1 cellular context compared by ENCODE assay signal in the genomic region with DNA sequence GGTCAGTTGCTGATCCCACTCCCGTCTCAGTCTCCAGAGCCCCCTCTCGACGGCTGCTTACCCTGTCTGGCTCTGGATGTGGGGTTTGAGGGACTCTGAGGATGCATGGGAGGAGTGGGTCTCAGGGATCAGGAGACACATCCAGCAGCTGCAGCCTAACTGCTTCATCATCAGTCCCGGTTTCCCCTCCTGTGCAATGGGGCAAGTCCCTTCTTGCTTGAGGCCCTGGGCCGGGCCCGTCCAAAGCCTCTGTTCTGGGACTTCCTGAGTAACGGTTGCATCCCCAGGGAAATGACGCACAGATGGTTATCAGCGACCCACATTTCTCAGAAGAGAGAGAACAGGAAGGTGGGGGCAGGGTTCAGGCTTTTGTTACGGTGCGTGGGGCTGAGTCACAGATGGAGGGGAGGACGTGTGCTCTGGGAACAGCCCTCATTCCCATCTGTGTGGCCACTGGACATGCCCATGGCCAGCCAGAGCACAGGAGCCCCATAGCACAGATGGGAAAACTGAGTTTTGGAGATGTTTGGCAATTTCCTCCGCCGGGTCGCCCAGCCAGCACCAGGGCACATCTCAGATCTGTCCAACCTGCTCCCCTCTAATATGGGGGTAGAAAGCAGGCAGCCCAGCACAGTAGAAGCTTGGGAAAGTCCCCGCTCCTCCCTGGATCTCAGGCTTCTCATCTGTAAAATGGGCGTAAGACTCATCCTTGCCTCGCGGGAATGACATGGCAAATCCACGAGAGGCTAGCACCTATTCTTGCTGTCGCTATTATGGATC.
TF ChIP-seq lines count a peak whose summit lies in the region.

No MANE protein-coding gene starts in this region.

TF ChIP-seq in K562, 482 proteins besides CTCF, POLR2A, EP300 and RAD21 (continued from another document and continues in another):
- TF ChIP-seq, protein P1, sequence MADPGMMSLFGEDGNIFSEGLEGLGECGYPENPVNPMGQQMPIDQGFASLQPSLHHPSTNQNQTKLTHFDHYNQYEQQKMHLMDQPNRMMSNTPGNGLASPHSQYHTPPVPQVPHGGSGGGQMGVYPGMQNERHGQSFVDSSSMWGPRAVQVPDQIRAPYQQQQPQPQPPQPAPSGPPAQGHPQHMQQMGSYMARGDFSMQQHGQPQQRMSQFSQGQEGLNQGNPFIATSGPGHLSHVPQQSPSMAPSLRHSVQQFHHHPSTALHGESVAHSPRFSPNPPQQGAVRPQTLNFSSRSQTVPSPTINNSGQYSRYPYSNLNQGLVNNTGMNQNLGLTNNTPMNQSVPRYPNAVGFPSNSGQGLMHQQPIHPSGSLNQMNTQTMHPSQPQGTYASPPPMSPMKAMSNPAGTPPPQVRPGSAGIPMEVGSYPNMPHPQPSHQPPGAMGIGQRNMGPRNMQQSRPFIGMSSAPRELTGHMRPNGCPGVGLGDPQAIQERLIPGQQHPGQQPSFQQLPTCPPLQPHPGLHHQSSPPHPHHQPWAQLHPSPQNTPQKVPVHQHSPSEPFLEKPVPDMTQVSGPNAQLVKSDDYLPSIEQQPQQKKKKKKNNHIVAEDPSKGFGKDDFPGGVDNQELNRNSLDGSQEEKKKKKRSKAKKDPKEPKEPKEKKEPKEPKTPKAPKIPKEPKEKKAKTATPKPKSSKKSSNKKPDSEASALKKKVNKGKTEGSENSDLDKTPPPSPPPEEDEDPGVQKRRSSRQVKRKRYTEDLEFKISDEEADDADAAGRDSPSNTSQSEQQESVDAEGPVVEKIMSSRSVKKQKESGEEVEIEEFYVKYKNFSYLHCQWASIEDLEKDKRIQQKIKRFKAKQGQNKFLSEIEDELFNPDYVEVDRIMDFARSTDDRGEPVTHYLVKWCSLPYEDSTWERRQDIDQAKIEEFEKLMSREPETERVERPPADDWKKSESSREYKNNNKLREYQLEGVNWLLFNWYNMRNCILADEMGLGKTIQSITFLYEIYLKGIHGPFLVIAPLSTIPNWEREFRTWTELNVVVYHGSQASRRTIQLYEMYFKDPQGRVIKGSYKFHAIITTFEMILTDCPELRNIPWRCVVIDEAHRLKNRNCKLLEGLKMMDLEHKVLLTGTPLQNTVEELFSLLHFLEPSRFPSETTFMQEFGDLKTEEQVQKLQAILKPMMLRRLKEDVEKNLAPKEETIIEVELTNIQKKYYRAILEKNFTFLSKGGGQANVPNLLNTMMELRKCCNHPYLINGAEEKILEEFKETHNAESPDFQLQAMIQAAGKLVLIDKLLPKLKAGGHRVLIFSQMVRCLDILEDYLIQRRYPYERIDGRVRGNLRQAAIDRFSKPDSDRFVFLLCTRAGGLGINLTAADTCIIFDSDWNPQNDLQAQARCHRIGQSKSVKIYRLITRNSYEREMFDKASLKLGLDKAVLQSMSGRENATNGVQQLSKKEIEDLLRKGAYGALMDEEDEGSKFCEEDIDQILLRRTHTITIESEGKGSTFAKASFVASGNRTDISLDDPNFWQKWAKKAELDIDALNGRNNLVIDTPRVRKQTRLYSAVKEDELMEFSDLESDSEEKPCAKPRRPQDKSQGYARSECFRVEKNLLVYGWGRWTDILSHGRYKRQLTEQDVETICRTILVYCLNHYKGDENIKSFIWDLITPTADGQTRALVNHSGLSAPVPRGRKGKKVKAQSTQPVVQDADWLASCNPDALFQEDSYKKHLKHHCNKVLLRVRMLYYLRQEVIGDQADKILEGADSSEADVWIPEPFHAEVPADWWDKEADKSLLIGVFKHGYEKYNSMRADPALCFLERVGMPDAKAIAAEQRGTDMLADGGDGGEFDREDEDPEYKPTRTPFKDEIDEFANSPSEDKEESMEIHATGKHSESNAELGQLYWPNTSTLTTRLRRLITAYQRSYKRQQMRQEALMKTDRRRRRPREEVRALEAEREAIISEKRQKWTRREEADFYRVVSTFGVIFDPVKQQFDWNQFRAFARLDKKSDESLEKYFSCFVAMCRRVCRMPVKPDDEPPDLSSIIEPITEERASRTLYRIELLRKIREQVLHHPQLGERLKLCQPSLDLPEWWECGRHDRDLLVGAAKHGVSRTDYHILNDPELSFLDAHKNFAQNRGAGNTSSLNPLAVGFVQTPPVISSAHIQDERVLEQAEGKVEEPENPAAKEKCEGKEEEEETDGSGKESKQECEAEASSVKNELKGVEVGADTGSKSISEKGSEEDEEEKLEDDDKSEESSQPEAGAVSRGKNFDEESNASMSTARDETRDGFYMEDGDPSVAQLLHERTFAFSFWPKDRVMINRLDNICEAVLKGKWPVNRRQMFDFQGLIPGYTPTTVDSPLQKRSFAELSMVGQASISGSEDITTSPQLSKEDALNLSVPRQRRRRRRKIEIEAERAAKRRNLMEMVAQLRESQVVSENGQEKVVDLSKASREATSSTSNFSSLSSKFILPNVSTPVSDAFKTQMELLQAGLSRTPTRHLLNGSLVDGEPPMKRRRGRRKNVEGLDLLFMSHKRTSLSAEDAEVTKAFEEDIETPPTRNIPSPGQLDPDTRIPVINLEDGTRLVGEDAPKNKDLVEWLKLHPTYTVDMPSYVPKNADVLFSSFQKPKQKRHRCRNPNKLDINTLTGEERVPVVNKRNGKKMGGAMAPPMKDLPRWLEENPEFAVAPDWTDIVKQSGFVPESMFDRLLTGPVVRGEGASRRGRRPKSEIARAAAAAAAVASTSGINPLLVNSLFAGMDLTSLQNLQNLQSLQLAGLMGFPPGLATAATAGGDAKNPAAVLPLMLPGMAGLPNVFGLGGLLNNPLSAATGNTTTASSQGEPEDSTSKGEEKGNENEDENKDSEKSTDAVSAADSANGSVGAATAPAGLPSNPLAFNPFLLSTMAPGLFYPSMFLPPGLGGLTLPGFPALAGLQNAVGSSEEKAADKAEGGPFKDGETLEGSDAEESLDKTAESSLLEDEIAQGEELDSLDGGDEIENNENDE (IDR thresholded peaks at IDR 0.05; ENCODE audit: low read depth, low read length) = no peak
- TF ChIP-seq ZBTB17 (CRISPR knock-in tag; IDR thresholded peaks at IDR 0.05) (no peak), SMARCB1 (IDR thresholded peaks at IDR 0.05; ENCODE audit: insufficient read length, low read depth) (no peak), HCFC1 (IDR thresholded peaks at IDR 0.05; ENCODE audit: low read depth, low read length) (peak; percentile 52), ZNF143 (CRISPR knock-in tag; IDR thresholded peaks at IDR 0.05) (no peak), SREBF1 (IDR thresholded peaks at IDR 0.05; ENCODE audit: borderline replicate concordance, low read depth, low read length) (peak; percentile 64; the same call in 1 of the 2 replicates), ZC3H4 (CRISPR knock-in tag; IDR thresholded peaks at IDR 0.05; ENCODE audit: borderline replicate concordance) (no peak), ILF3 (IDR thresholded peaks at IDR 0.05; ENCODE audit: borderline replicate concordance) (no peak), MAFF (IDR thresholded peaks at IDR 0.05; ENCODE audit: low read length) (0 out of 2 replicates have a peak, but pooled peaks have one; percentile 22), XRCC5 (IDR thresholded peaks at IDR 0.05; ENCODE audit: low read depth, low read length) (peak; percentile 28; the same call in 1 of the 2 replicates), ZNF57 (CRISPR knock-in tag; IDR thresholded peaks at IDR 0.05) (no peak; the same call in 1 of the 2 replicates), CBFA2T2 (conservative IDR thresholded peaks at IDR 0.05) (peak; percentile 50), FOSL1 (tag; conservative IDR thresholded peaks at IDR 0.05) (peak; percentile 99), PPARD (CRISPR knock-in tag; IDR thresholded peaks at IDR 0.05) (no peak), ARID2 (IDR thresholded peaks at IDR 0.05) (no peak), ZNF77 (CRISPR knock-in tag; IDR thresholded peaks at IDR 0.05) (no peak), ZNF311 (CRISPR knock-in tag; IDR thresholded peaks at IDR 0.05) (peak; percentile 58; the same call in 1 of the 2 replicates), UBTF (IDR thresholded peaks at IDR 0.05; ENCODE audit: borderline replicate concordance in 1 of 2, low read depth in 2 of 2, low read length in 2 of 2) (peak; percentile 54 to 81; a peak in 3 of 4 replicates), ZFX (CRISPR knock-in tag; IDR thresholded peaks at IDR 0.05) (peak; percentile 90), MAFG (tag; conservative IDR thresholded peaks at IDR 0.05) (peak; percentile 43; the same call in 1 of the 2 replicates), CGGBP1 (CRISPR knock-in tag; IDR thresholded peaks at IDR 0.05) (no peak), U2AF2 (optimal IDR thresholded peaks at IDR 0.05; ENCODE audit: low read depth, low read length) (no peak), HDGF (IDR thresholded peaks at IDR 0.05) (peak; percentile 66; the same call in 1 of the 2 replicates), TBP (optimal IDR thresholded peaks at IDR 0.05; ENCODE audit: low read depth, low read length) (peak; percentile 51), NBN (IDR thresholded peaks at IDR 0.05; ENCODE audit: low read depth) (peak; percentile 88), RNF219 (CRISPR knock-in tag; IDR thresholded peaks at IDR 0.05) (no peak), ZNF644 (tag; IDR thresholded peaks at IDR 0.05; ENCODE audit: low read depth) (peak; percentile 34; the same call in 1 of the 2 replicates), ZNF12 (CRISPR knock-in tag; IDR thresholded peaks at IDR 0.05) (0 out of 2 replicates have a peak, but pooled peaks have one; percentile 33), KDM2B (CRISPR knock-in tag; IDR thresholded peaks at IDR 0.05) (no peak)
- TF ChIP-seq, protein P2, sequence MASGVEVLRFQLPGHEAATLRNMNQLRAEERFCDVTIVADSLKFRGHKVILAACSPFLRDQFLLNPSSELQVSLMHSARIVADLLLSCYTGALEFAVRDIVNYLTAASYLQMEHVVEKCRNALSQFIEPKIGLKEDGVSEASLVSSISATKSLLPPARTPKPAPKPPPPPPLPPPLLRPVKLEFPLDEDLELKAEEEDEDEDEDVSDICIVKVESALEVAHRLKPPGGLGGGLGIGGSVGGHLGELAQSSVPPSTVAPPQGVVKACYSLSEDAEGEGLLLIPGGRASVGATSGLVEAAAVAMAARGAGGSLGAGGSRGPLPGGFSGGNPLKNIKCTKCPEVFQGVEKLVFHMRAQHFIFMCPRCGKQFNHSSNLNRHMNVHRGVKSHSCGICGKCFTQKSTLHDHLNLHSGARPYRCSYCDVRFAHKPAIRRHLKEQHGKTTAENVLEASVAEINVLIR (CRISPR knock-in tag; IDR thresholded peaks at IDR 0.05) = peak; percentile 78
- TF ChIP-seq, protein P3, sequence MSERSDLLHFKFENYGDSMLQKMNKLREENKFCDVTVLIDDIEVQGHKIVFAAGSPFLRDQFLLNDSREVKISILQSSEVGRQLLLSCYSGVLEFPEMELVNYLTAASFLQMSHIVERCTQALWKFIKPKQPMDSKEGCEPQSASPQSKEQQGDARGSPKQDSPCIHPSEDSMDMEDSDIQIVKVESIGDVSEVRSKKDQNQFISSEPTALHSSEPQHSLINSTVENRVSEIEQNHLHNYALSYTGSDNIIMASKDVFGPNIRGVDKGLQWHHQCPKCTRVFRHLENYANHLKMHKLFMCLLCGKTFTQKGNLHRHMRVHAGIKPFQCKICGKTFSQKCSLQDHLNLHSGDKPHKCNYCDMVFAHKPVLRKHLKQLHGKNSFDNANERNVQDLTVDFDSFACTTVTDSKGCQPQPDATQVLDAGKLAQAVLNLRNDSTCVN (CRISPR knock-in tag; IDR thresholded peaks at IDR 0.05) = 0 out of 2 replicates have a peak, but pooled peaks have one; percentile 31
- TF ChIP-seq, protein P4, sequence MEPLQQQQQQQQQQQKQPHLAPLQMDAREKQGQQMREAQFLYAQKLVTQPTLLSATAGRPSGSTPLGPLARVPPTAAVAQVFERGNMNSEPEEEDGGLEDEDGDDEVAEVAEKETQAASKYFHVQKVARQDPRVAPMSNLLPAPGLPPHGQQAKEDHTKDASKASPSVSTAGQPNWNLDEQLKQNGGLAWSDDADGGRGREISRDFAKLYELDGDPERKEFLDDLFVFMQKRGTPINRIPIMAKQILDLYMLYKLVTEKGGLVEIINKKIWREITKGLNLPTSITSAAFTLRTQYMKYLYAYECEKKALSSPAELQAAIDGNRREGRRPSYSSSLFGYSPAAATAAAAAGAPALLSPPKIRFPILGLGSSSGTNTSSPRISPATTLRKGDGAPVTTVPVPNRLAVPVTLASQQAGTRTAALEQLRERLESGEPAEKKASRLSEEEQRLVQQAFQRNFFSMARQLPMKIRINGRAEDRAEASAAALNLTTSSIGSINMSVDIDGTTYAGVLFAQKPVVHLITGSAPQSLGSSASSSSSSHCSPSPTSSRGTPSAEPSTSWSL (CRISPR knock-in tag; IDR thresholded peaks at IDR 0.05; ENCODE audit: borderline replicate concordance) = no peak
